In the genomic region with DNA sequence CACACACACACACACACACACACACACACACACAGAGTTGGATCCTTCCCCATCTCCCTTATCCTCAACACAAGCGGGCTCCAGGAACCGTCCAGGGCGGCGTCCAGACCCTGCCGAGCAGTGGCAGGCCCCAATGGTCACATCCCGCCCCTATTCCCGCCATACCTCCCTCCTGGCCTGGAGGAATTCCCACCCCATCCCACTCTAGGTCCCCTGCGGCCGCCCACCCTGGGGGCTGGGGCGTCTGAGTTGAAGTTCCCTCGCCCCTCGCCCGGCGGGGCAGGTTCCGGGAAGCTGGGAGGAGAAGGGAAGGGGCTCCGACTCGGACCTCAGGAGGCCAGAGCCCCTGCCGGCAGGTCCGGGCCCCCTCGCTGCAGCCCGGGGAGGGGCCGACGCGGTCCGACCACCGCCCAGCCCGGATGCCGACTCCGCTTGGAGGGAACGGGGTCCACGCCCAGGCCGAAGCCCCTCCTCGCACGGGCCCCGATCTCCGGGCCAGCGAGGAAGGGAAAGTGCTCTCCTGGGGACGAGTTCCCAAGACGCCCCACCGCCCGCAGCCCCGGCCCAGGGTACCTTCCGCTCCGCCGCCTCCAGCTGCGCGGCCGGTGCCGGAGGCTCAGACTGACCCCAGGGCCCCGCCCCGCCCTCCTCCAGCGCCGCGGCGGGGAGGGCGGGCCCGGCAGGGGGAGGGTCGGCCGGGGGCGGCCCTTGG, we compare ENCODE assay signal across 7 cellular contexts. TPM values are rescaled to one million over a fixed set of nuclear protein-coding genes. Genes with fewer than 3 reads are reported as not detected.
DNase-seq lines count a peak whose midpoint lies in the region; ATAC-seq and TF ChIP-seq lines count a peak whose summit lies in the region.

A gene (minus strand): TSS at position 623 of the 712 bp plus-strand sequence. CDS start 3,328 bp downstream, outside the sequence.

- H3K27me3 ChIP-seq in colonic mucosa = no peaks in the 10 kb centered on the region

- DNase-seq in GM03348 (ENCODE audit: low spot score) (peak; percentile 97), SKM-1 (lab: John Stamatoyannopoulos, UW; ENCODE audit: unreplicated experiment) (peak; percentile 45), colonic mucosa (peak; percentile 73), left colon (peak; percentile 71 to 78)
- peak; percentile 20 for DNase-seq in stimulated activated naive CD4-positive, alpha-beta T cell treated with Interleukin-2 at 50 U/mL for 16 hours (lab: John Stamatoyannopoulos, UW)

- ATAC-seq in GM19438 (IDR thresholded peaks at IDR 0.05; ENCODE audit: low read depth, unreplicated experiment) = peak; percentile 56
- peak; percentile 49 for ATAC-seq in HG03457 (IDR thresholded peaks at IDR 0.05; ENCODE audit: unreplicated experiment)
- ATAC-seq in left colon = peak; percentile 69

- peaks cover 17% of the 10 kb centered on the region for H3K4me1 ChIP-seq in colonic mucosa

- peak within 1 kb of the TSS; percentile 88 to 98 for H3K9ac ChIP-seq in colonic mucosa (ENCODE audit: low read depth in 2 of 2, low read length in 2 of 2)

- intact Hi-C loops in colonic mucosa (cut with DNase I) (loop anchor here (5.0 kb wide), 3 partner anchors 89 to 314 kb away; a partner anchor contains a TSS), left colon (cut with DNase I, micrococcal nuclease) (loop anchor here in 1 of 2 donors (5.0 to 10.0 kb wide), 3 partner anchors 89 to 314 kb away; a partner anchor contains a TSS)

- H3K4me3 ChIP-seq in colonic mucosa = peak within 1 kb of the TSS; percentile 86

- peak within 1 kb of the TSS; percentile 96 for H3K27ac ChIP-seq in colonic mucosa

- TF ChIP-seq CTCF in colonic mucosa (IDR thresholded peaks at IDR 0.05) = no peak

- no peaks in the 10 kb centered on the region for H3K9me3 ChIP-seq in colonic mucosa

- peaks cover 5% of the 10 kb centered on the region for H3K36me3 ChIP-seq in colonic mucosa

RNA-seq across cellular contexts. Expression of the gene that starts here (rescaled TPM):
- total RNA-seq in colonic mucosa (100 to 1,000 TPM; 327 to 451 TPM), left colon (100 to 1,000 TPM; 466 to 701 TPM)

Comparison
In these comparisons a context has a peak if more than half of its experiments do, and no peak if none do; other contexts are left out.
1. Peak in every context shown above with its lines: DNase-seq, ATAC-seq, H3K4me3 ChIP-seq and H3K27ac ChIP-seq.
2. DNase-seq: peak in every context shown above with its lines; median percentile 97 in GM03348; 74 in left colon; 73 in colonic mucosa; 45 in SKM-1; 20 in stimulated activated naive CD4-positive, alpha-beta T cell treated with Interleukin-2 at 50 U/mL for 16 hours.